In genomic region chr2:61469424-61470121, GRCh38 we compare ENCODE assay signal across 8 cellular contexts. TPM values are rescaled to one million over a fixed set of nuclear protein-coding genes. Genes with fewer than 3 reads are reported as not detected.
DNase-seq lines count a peak whose midpoint lies in the region; ATAC-seq, FAIRE-seq and TF ChIP-seq lines count a peak whose summit lies in the region.

No MANE protein-coding gene starts in this region.

- intact Hi-C loops in kidney (cut with DNase I): no loop called here

- FAIRE-seq in A549 (lab: Jason Lieb, UNC) (no peak), kidney (lab: Jason Lieb, UNC) (no peak)

- peaks cover 87% of the 10 kb centered on the region for H3K79me2 ChIP-seq in GM23248 (ENCODE audit: insufficient read depth)

- peak overlapping the region; percentile 73 for H2AFZ ChIP-seq in GM23248

- no peak for TF ChIP-seq POLR2A in A549 (IDR thresholded peaks at IDR 0.05; ENCODE audit: low read length)

- TF ChIP-seq EP300 in A549 (IDR thresholded peaks at IDR 0.05): no peak

- POLR2A ChIA-PET in A549 (lab: Yijun Ruan, JAX): no interaction called here

- TF ChIP-seq CTCF in A549 (IDR thresholded peaks at IDR 0.05): no peak
- no peak for TF ChIP-seq CTCF in kidney (IDR thresholded peaks at IDR 0.05; ENCODE audit: borderline replicate concordance, extremely low read depth, insufficient read depth)

- CTCF ChIA-PET in A549 (lab: Yijun Ruan, JAX): interaction anchor here (0.6 to 1.1 kb wide), 2 partner anchors 43 to 191 kb away, joined by 3 to 4 read pairs; no protein-coding TSS in a partner anchor

- H3K36me3 ChIP-seq in GM23248 (ENCODE audit: low read depth) (no peaks in the 10 kb centered on the region), adipocyte (ENCODE audit: control insufficient read depth, insufficient read depth, low read length, severe bottlenecking) (peaks cover 3% of the 10 kb centered on the region), kidney (ENCODE audit: control insufficient read depth in 1 of 2, insufficient read depth in 2 of 2, low read length in 2 of 2) (no peaks in the 10 kb centered on the region)

- H3F3A ChIP-seq in GM23248 (ENCODE audit: insufficient read depth): peaks cover 31% of the 10 kb centered on the region

- H3K9ac ChIP-seq in GM23248: peak overlapping the region; percentile 91
- peak overlapping the region; percentile 93 for H3K9ac ChIP-seq in adipocyte (ENCODE audit: low read length)
- H3K9ac ChIP-seq in kidney (ENCODE audit: low read length in 2 of 2): peak overlapping the region; percentile 84 to 96

- no peaks in the 10 kb centered on the region for H3K9me2 ChIP-seq in GM23248 (ENCODE audit: insufficient read depth)

- no peak for TF ChIP-seq RAD21 in A549 (conservative IDR thresholded peaks at IDR 0.05 in 1 of 2, IDR thresholded peaks at IDR 0.05 in 1 of 2)

- H3K27ac ChIP-seq in A549 (peak overlapping the region; percentile 93 to 96), GM23248 (peak overlapping the region; percentile 66), kidney (ENCODE audit: low read depth in 2 of 2, low read length in 2 of 2) (peak overlapping the region; percentile 77 to 85), temporal lobe (ENCODE audit: low read depth, low read length) (peak overlapping the region; percentile 56)

- peak overlapping the region; percentile 72 for H3K4me3 ChIP-seq in A549
- H3K4me3 ChIP-seq in GM23248: peak overlapping the region; percentile 89
- H3K4me3 ChIP-seq in adipocyte (ENCODE audit: low read length): peak overlapping the region; percentile 97
- peak overlapping the region; percentile 88 to 94 for H3K4me3 ChIP-seq in kidney (ENCODE audit: low read length in 2 of 2)

- DNase-seq in A549 (ENCODE audit: low read depth in 1 of 2, low spot score in 1 of 2): no peak
- DNase-seq in GM23248: peak; percentile 42
- DNase-seq in adipocyte (ENCODE audit: low read depth): peak; percentile 51
- no peak for DNase-seq in kidney
- no peak for DNase-seq in occipital lobe (lab: John Stamatoyannopoulos, UW)
- DNase-seq in GDM1 (lab: John Stamatoyannopoulos, UW): no peak

- in situ Hi-C loops in GM23248 (cut with MboI): no loop called here

- H3K4me2 ChIP-seq in A549: peak overlapping the region; percentile 79
- H3K4me2 ChIP-seq in GM23248 (ENCODE audit: unreplicated experiment): peak overlapping the region; percentile 97

- WGBS in A549 (ENCODE audit: missing lambda C conversion rate): 4% methylated on average over 8 of the region's 8 CpGs
- 6 to 8% methylated on average over 8 of the region's 8 CpGs for WGBS in GM23248 (ENCODE audit: low coverage in 1 of 2, low lambda C conversion rate in 2 of 2, missing lambda C conversion rate in 2 of 2), 2 experiments

- peaks cover 6% of the 10 kb centered on the region; the same call in 1 of the 2 replicates for H4K20me1 ChIP-seq in GM23248 (ENCODE audit: insufficient read depth)

- H3K4me1 ChIP-seq in A549 (peaks cover 48% of the 10 kb centered on the region), GM23248 (ENCODE audit: insufficient read depth) (peaks cover 16% of the 10 kb centered on the region), adipocyte (ENCODE audit: control insufficient read depth, insufficient read depth, low read length) (peaks cover 15% of the 10 kb centered on the region), kidney (ENCODE audit: control insufficient read depth in 1 of 2, insufficient read depth in 1 of 2, low read depth in 1 of 2, low read length in 2 of 2) (peaks cover 2 to 15% of the 10 kb centered on the region in 2 donors)

- ATAC-seq in A549: no peak
- no peak for ATAC-seq in GM21390 (IDR thresholded peaks at IDR 0.05; ENCODE audit: unreplicated experiment)

- H3K27me3 ChIP-seq in GM23248 (replicated peaks; ENCODE audit: insufficient read depth) (no peaks in the 10 kb centered on the region), adipocyte (replicated peaks; ENCODE audit: control insufficient read depth, insufficient read depth, low read length) (no peaks in the 10 kb centered on the region)

- no peaks in the 10 kb centered on the region for H3K9me3 ChIP-seq in A549
- no peaks in the 10 kb centered on the region for H3K9me3 ChIP-seq in GM23248 (ENCODE audit: low read depth)
- no peaks in the 10 kb centered on the region for H3K9me3 ChIP-seq in adipocyte (ENCODE audit: control insufficient read depth, low read length)
- no peaks in the 10 kb centered on the region for H3K9me3 ChIP-seq in kidney (ENCODE audit: control insufficient read depth in 1 of 2, low read length in 2 of 2)

TF ChIP-seq in A549, 52 proteins besides CTCF, POLR2A, EP300 and RAD21:
- TF ChIP-seq SMC3 (IDR thresholded peaks at IDR 0.05): no peak
- TF ChIP-seq NFE2L2 (conservative IDR thresholded peaks at IDR 0.05; ENCODE audit: low read length): no peak
- no peak for TF ChIP-seq ESRRA (IDR thresholded peaks at IDR 0.05; ENCODE audit: borderline replicate concordance, low read length)
- TF ChIP-seq KDM1A (IDR thresholded peaks at IDR 0.05; ENCODE audit: low read depth): no peak
- TF ChIP-seq RFX5 (IDR thresholded peaks at IDR 0.05): no peak
- no peak for TF ChIP-seq BCL3 (IDR thresholded peaks at IDR 0.05)
- TF ChIP-seq, protein P1, sequence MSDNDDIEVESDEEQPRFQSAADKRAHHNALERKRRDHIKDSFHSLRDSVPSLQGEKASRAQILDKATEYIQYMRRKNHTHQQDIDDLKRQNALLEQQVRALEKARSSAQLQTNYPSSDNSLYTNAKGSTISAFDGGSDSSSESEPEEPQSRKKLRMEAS (IDR thresholded peaks at IDR 0.05): no peak
- TF ChIP-seq EHMT2 (IDR thresholded peaks at IDR 0.05; ENCODE audit: low read depth): no peak
- no peak for TF ChIP-seq MAFK (IDR thresholded peaks at IDR 0.05; ENCODE audit: partially characterized antibody)
- no peak for TF ChIP-seq POLR2AphosphoS2 (conservative IDR thresholded peaks at IDR 0.05; ENCODE audit: low read length)
- TF ChIP-seq PHF8 (IDR thresholded peaks at IDR 0.05; ENCODE audit: borderline replicate concordance, low read depth): no peak
- no peak for TF ChIP-seq GATA3 (IDR thresholded peaks at IDR 0.05; ENCODE audit: borderline replicate concordance)
- TF ChIP-seq ZNF302 (CRISPR knock-in tag; IDR thresholded peaks at IDR 0.05): no peak
- TF ChIP-seq ZC3H11A (IDR thresholded peaks at IDR 0.05): no peak
- no peak for TF ChIP-seq E2F6 (IDR thresholded peaks at IDR 0.05; ENCODE audit: borderline replicate concordance, low read depth)
TF ChIP-seq in A549: peak in this region for 0.

RNA-seq across cellular contexts. Expression of gene USP34, which starts 1.3 kb away (rescaled TPM):
- polyA plus RNA-seq in A549 (2011; rRNA removed): 132 TPM in 2 replicates
- polyA plus RNA-seq in A549 (2012; cell fraction: cytosol; rRNA removed): 23.8 and 26.5 TPM in 2 replicates
- polyA plus RNA-seq in A549 (2012; cell fraction: nucleus; rRNA removed): 35.8 and 62.6 TPM in 2 replicates
- polyA plus RNA-seq in A549 (2017; fragmentation: RNase III; extraction: RNeasy Plus Mini Kit Qiagen cat#74134 plus additional on column Dnase treatment): 47.7 to 50.7 TPM (median 48.2 TPM) in 3 replicates
- polyA minus RNA-seq in A549 (2011; rRNA and poly(A)+ RNA removed): 178 and 191 TPM in 2 replicates
- total RNA-seq in GM23248 (2014; rRNA removed; shearing (Covaris generic)): 77.6 and 90.5 TPM in 2 replicates
- 27.1 and 34.5 TPM in 2 replicates for polyA plus RNA-seq in GM23248 (2016; fragmentation: Nextera tagmentation; extraction: Ambion mirVana)
- total RNA-seq in kidney: 112 TPM
- polyA plus RNA-seq in kidney (ENCODE audit: insufficient read depth, low read depth, low replicate concordance): 37.2 TPM
- total RNA-seq in temporal lobe: 201 TPM
- 226 TPM for total RNA-seq in occipital lobe

Comparison
In these comparisons a context has a peak if more than half of its experiments do, and no peak if none do; other contexts are left out.
1. DNase-seq: peak in GM23248 (single experiment) and adipocyte (single experiment); none in A549 (0 of 2), kidney (single experiment), occipital lobe (single experiment) and GDM1 (single experiment).
2. Peak in every context shown above with its lines, with median percentiles within 50 percentile points of each other: H3K27ac ChIP-seq, H3K4me3 ChIP-seq and H3K9ac ChIP-seq.